1 cellular context compared by ENCODE assay signal in genomic region chr7:155326385-155326784, GRCh38.
TF ChIP-seq lines count a peak whose summit lies in the region.

No MANE protein-coding gene starts in this region.

TF ChIP-seq in H1, 55 proteins besides CTCF, POLR2A, EP300 and RAD21:
- no peak for TF ChIP-seq SIX5 (IDR thresholded peaks at IDR 0.05; ENCODE audit: low read depth, low read length)
- no peak for TF ChIP-seq CEBPB (IDR thresholded peaks at IDR 0.05; ENCODE audit: low read depth, low read length)
- no peak for TF ChIP-seq TAF1 (IDR thresholded peaks at IDR 0.05; ENCODE audit: low read depth, low read length)
- TF ChIP-seq RBBP5 (IDR thresholded peaks at IDR 0.05; ENCODE audit: borderline replicate concordance, low read depth, low read length) = no peak
- no peak for TF ChIP-seq CHD2 (IDR thresholded peaks at IDR 0.05; ENCODE audit: low read length)
- no peak for TF ChIP-seq SP1 (IDR thresholded peaks at IDR 0.05; ENCODE audit: low read depth, low read length)
TF ChIP-seq in H1: peak in this region for 0.
